22 cellular contexts compared by ENCODE assay signal in genomic region chr20:56826306-56826970, GRCh38.
DNase-seq lines count a peak whose midpoint lies in the region; ATAC-seq and TF ChIP-seq lines count a peak whose summit lies in the region.
"Had no signal": no experiment of that assay in that cellular context is flagged by ENCODE, and none has a peak within 500 bp of the region (broad histone marks: within the 10 kb centered on the region; RNA-seq: fewer than 3 reads in every experiment).

No MANE protein-coding gene starts in this region.

- POLR2A ChIA-PET in SK-N-SH (lab: Yijun Ruan, JAX), result no interaction called here

- H3K9me2 ChIP-seq in SK-N-SH, result no peaks in the 10 kb centered on the region

- H3K79me2 ChIP-seq in SK-N-SH (ENCODE audit: insufficient read depth), result no peaks in the 10 kb centered on the region

- DNase-seq in SK-N-SH, result no peak
- peak; percentile 7 for DNase-seq in astrocyte of the spinal cord (ENCODE audit: low read depth, low spot score)
- DNase-seq in iris pigment epithelial cell (ENCODE audit: low read depth), result peak; percentile 13
- no peak for DNase-seq in vagina (ENCODE audit: extremely low spot score in 2 of 2)
- no peak for DNase-seq in left ventricle myocardium inferior
- DNase-seq in posterior cingulate gyrus, result no peak
- DNase-seq: activated naive CD8-positive, alpha-beta T cell treated with anti-CD3 and anti-CD28 coated beads for 36 hours; activated T-cell treated with anti-CD3 and anti-CD28 coated beads, Interleukin-2, amount 50 U/mL, for 24 hours; Calu3; central memory CD4-positive, alpha-beta T cell; GOT3; hippocampal formation; KBM-7; left lung; NCI-H1436 treated with DMSO at 0.1 percent for 48 hours; NCI-H510A; nephron progenitor cell; right lobe of liver; T1000 had no signal

- in situ Hi-C loops in astrocyte of the spinal cord (cut with HindIII; ENCODE audit: low sequenced_read_pairs), result no loop called here

- no peak for TF ChIP-seq EP300 in SK-N-SH (IDR thresholded peaks at IDR 0.05; ENCODE audit: borderline replicate concordance in 1 of 2, low read depth in 1 of 2, low read length in 1 of 2)

- H3K27ac ChIP-seq in SK-N-SH (ENCODE audit: low read depth in 2 of 2, low read length in 1 of 2) (no peak overlapping the region), vagina (peak overlapping the region; percentile 87), left ventricle myocardium inferior (replicated peaks) (no peak overlapping the region)
- H3K27ac ChIP-seq: left lung, right lobe of liver had no signal

- TF ChIP-seq RAD21 in SK-N-SH (IDR thresholded peaks at IDR 0.05; ENCODE audit: low read length), result no peak

- no peaks in the 10 kb centered on the region for H3K4me1 ChIP-seq in SK-N-SH (ENCODE audit: control insufficient read depth in 1 of 2, insufficient read depth in 2 of 2, low read depth in 1 of 2, low read length in 1 of 2)
- peaks cover 37% of the 10 kb centered on the region for H3K4me1 ChIP-seq in vagina
- no peaks in the 10 kb centered on the region for H3K4me1 ChIP-seq in left ventricle myocardium inferior
- H3K4me1 ChIP-seq: left lung, right lobe of liver had no signal

- TF ChIP-seq POLR2A in vagina (IDR thresholded peaks at IDR 0.05), result no peak

- H3K4me3 ChIP-seq in SK-N-SH (ENCODE audit: low read depth in 2 of 2, low read length in 1 of 2), result no peak overlapping the region
- H3K4me3 ChIP-seq in astrocyte of the spinal cord (ENCODE audit: low read depth, low read length), result no peak overlapping the region
- H3K4me3 ChIP-seq in vagina, result peak overlapping the region in 1 of 2 donors; percentile 18
- H3K4me3 ChIP-seq in left ventricle myocardium inferior, result no peak overlapping the region
- H3K4me3 ChIP-seq: left lung, right lobe of liver had no signal

- no peak overlapping the region for H3K9ac ChIP-seq in SK-N-SH

- no peak overlapping the region for H2AFZ ChIP-seq in SK-N-SH (ENCODE audit: low read depth)

- 16% methylated on average over 11 of the region's 11 CpGs for WGBS in SK-N-SH (ENCODE audit: low lambda C conversion rate)

- H3K9me3 ChIP-seq in SK-N-SH (no peaks in the 10 kb centered on the region), vagina (no peaks in the 10 kb centered on the region), left ventricle myocardium inferior (replicated peaks) (no peaks in the 10 kb centered on the region)
- H3K9me3 ChIP-seq: left lung, right lobe of liver had no signal

- intact Hi-C loops in vagina (cut with DNase I) (no loop called here), left ventricle myocardium inferior (cut with micrococcal nuclease) (no loop called here), posterior cingulate gyrus (cut with DNase I) (no loop called here)

- H3K4me2 ChIP-seq in SK-N-SH, result 0 out of 2 replicates have a peak overlapping the region, but pooled peaks have one; percentile 6

- no peak for TF ChIP-seq CTCF in SK-N-SH (IDR thresholded peaks at IDR 0.05)
- no peak for TF ChIP-seq CTCF in astrocyte of the spinal cord (IDR thresholded peaks at IDR 0.05; ENCODE audit: low read depth, low read length)
- TF ChIP-seq CTCF in vagina (IDR thresholded peaks at IDR 0.05), result no peak
- no peak for TF ChIP-seq CTCF in left ventricle myocardium inferior (IDR thresholded peaks at IDR 0.05; ENCODE audit: borderline replicate concordance)

- ATAC-seq in SK-N-SH treated with all-trans-retinoic acid at 6 μM for 48 hours, result no peak
- ATAC-seq in GM19452 (IDR thresholded peaks at IDR 0.05; ENCODE audit: unreplicated experiment), result no peak
- ATAC-seq: left lung; right lobe of liver; stimulated activated effector memory CD8-positive, alpha-beta T cell treated with anti-CD3 and anti-CD28 coated beads, Interleukin-12 subunit alpha, Interleukin-12 subunit beta, amount 100 ng/mL, for 72 hours had no signal

- H3F3A ChIP-seq in SK-N-SH (replicated peaks; ENCODE audit: insufficient read depth), result no peaks in the 10 kb centered on the region

- peaks cover 87% of the 10 kb centered on the region for H3K27me3 ChIP-seq in SK-N-SH (ENCODE audit: insufficient read depth)
- no peaks in the 10 kb centered on the region for H3K27me3 ChIP-seq in vagina
- peaks cover 99% of the 10 kb centered on the region for H3K27me3 ChIP-seq in left ventricle myocardium inferior (ENCODE audit: low read depth)

- H4K20me1 ChIP-seq in SK-N-SH (ENCODE audit: insufficient read depth), result no peaks in the 10 kb centered on the region

- H3K36me3 ChIP-seq in SK-N-SH (replicated peaks in 1 of 2; ENCODE audit: control insufficient read depth in 1 of 2, insufficient read depth in 2 of 2, low read length in 1 of 2) (no peaks in the 10 kb centered on the region), vagina (no peaks in the 10 kb centered on the region), left ventricle myocardium inferior (no peaks in the 10 kb centered on the region)
- H3K36me3 ChIP-seq: left lung, right lobe of liver had no signal

- CTCF ChIA-PET in SK-N-SH (lab: Yijun Ruan, JAX), result interaction anchor here (0.6 to 1.1 kb wide), 2 partner anchors 9 to 25 kb away, joined by 3 read pairs; no protein-coding TSS in a partner anchor

TF ChIP-seq in SK-N-SH, 30 proteins besides CTCF, POLR2A, EP300 and RAD21:
- TF ChIP-seq CHD2 (IDR thresholded peaks at IDR 0.05; ENCODE audit: low read length, partially characterized antibody), result no peak
- no peak for TF ChIP-seq MEF2A (IDR thresholded peaks at IDR 0.05; ENCODE audit: borderline replicate concordance, low read depth)
- no peak for TF ChIP-seq FOXJ3 (CRISPR knock-in tag; IDR thresholded peaks at IDR 0.05)
- TF ChIP-seq ZBTB33 (IDR thresholded peaks at IDR 0.05; ENCODE audit: borderline replicate concordance, low read depth), result no peak
- TF ChIP-seq SMC3 (IDR thresholded peaks at IDR 0.05; ENCODE audit: low read depth, low read length), result no peak
- no peak for TF ChIP-seq FOXM1 (IDR thresholded peaks at IDR 0.05; ENCODE audit: low read depth)
- no peak for TF ChIP-seq TAF1 (IDR thresholded peaks at IDR 0.05; ENCODE audit: borderline replicate concordance, low read depth, low read length)
- no peak for TF ChIP-seq NFIC (IDR thresholded peaks at IDR 0.05; ENCODE audit: borderline replicate concordance)
- TF ChIP-seq GATA2 (CRISPR knock-in tag; IDR thresholded peaks at IDR 0.05), result no peak
- TF ChIP-seq FOSL2 (IDR thresholded peaks at IDR 0.05; ENCODE audit: borderline replicate concordance, low read depth), result no peak
- TF ChIP-seq POLR2AphosphoS5 (IDR thresholded peaks at IDR 0.05; ENCODE audit: low read depth, low read length), result no peak
- no peak for TF ChIP-seq RFX5 (IDR thresholded peaks at IDR 0.05; ENCODE audit: low read length)
- TF ChIP-seq YY1 (IDR thresholded peaks at IDR 0.05; ENCODE audit: low read depth), result no peak

TF ChIP-seq in SK-N-SH treated with all-trans-retinoic acid at 6 μM for 48 hours, 23 proteins besides CTCF, POLR2A, EP300 and RAD21:
- TF ChIP-seq PPARA (CRISPR knock-in tag; IDR thresholded peaks at IDR 0.05; ENCODE audit: borderline replicate concordance) (no peak), RARB (CRISPR knock-in tag; IDR thresholded peaks at IDR 0.05) (no peak), CSDC2 (CRISPR knock-in tag; IDR thresholded peaks at IDR 0.05) (no peak), SNAI2 (CRISPR knock-in tag; IDR thresholded peaks at IDR 0.05) (no peak), ZNF70 (CRISPR knock-in tag; IDR thresholded peaks at IDR 0.05) (no peak), CREB5 (CRISPR knock-in tag; IDR thresholded peaks at IDR 0.05; ENCODE audit: low read depth) (no peak), BACH2 (CRISPR knock-in tag; IDR thresholded peaks at IDR 0.05; ENCODE audit: borderline replicate concordance) (no peak), POU6F1 (CRISPR knock-in tag; IDR thresholded peaks at IDR 0.05; ENCODE audit: borderline replicate concordance, low read depth) (no peak), GLIS3 (CRISPR knock-in tag; IDR thresholded peaks at IDR 0.05) (no peak), TCF4 (CRISPR knock-in tag; IDR thresholded peaks at IDR 0.05; ENCODE audit: borderline replicate concordance) (no peak)

Comparison
In these comparisons a context has a peak if more than half of its experiments do, and no peak if none do; other contexts are left out.
1. DNase-seq: peak in astrocyte of the spinal cord (single experiment) and iris pigment epithelial cell (single experiment); none in SK-N-SH (single experiment), vagina (0 of 2), left ventricle myocardium inferior (single experiment) and posterior cingulate gyrus (0 of 10).